Comparison of ENCODE assay signal across 24 cellular contexts in genomic region chrX:6718766-6719165, GRCh38.
DNase-seq lines count a peak whose midpoint lies in the region; ATAC-seq and TF ChIP-seq lines count a peak whose summit lies in the region.
"Had no signal": no experiment of that assay in that cellular context is flagged by ENCODE, and none has a peak within 500 bp of the region (broad histone marks: within the 10 kb centered on the region; RNA-seq: fewer than 3 reads in every experiment).

No MANE protein-coding gene starts in this region.

- H3K27ac ChIP-seq in left ventricle myocardium inferior (replicated peaks) = no peak overlapping the region
- H3K27ac ChIP-seq: C4-2B, foreskin keratinocyte, GM23248, prostate gland, sigmoid colon, tibial artery had no signal

- intact Hi-C loops in left ventricle myocardium inferior (cut with micrococcal nuclease) = no loop called here

- H3K9me3 ChIP-seq in left ventricle myocardium inferior (replicated peaks) = no peaks in the 10 kb centered on the region
- H3K9me3 ChIP-seq: prostate gland, sigmoid colon, SK-N-SH, tibial artery had no signal

- ATAC-seq in GM18873 (IDR thresholded peaks at IDR 0.05; ENCODE audit: low FRiP score, unreplicated experiment) (peak; percentile 85), GM21825 (IDR thresholded peaks at IDR 0.05; ENCODE audit: unreplicated experiment) (peak; percentile 69), HG03045 (IDR thresholded peaks at IDR 0.05; ENCODE audit: unreplicated experiment) (peak; percentile 59)
- ATAC-seq: effector memory CD8-positive, alpha-beta T cell; esophagus mucosa; foreskin keratinocyte; stimulated activated naive CD8-positive, alpha-beta T cell treated with anti-CD3 and anti-CD28 coated beads, Interleukin-15, amount 100 ng/mL, for 72 hours had no signal

- H3K4me3 ChIP-seq in left ventricle myocardium inferior = no peak overlapping the region
- H3K4me3 ChIP-seq: GM23248, prostate gland, sigmoid colon, tibial artery had no signal

- no peaks in the 10 kb centered on the region for H3K27me3 ChIP-seq in left ventricle myocardium inferior (ENCODE audit: low read depth)
- H3K27me3 ChIP-seq: foreskin keratinocyte, sigmoid colon, tibial artery had no signal

- no peak for TF ChIP-seq CTCF in left ventricle myocardium inferior (IDR thresholded peaks at IDR 0.05; ENCODE audit: borderline replicate concordance)

- DNase-seq in RPMI8226 (peak; percentile 82), left ventricle myocardium inferior (no peak), ureter (ENCODE audit: low spot score) (no peak)
- DNase-seq in activated T-cell treated with anti-CD3 and anti-CD28 coated beads, Interleukin-2, amount 50 U/mL, for 48 hours = no peak
- DNase-seq in stimulated activated CD4-positive, alpha-beta T cell treated with anti-CD3 and anti-CD28 coated beads, Interleukin-12 subunit alpha, Interleukin-12 subunit beta, amount 100 ng/mL, for 4 hours = no peak
- DNase-seq: activated CD4-positive, alpha-beta T cell treated with anti-CD3 and anti-CD28 coated beads, Interleukin-2, amount 50 U/mL, for 1 hour; effector memory CD8-positive, alpha-beta T cell; foreskin keratinocyte; GM23248; HFFc6; mesenchymal stem cell; NCI-H1048; NCI-H187 treated with DMSO at 0.1 percent for 48 hours; NCI-H69; sigmoid colon; SK-N-SH; stimulated activated naive CD8-positive, alpha-beta T cell treated with anti-CD3 and anti-CD28 coated beads, Interleukin-15, amount 100 ng/mL, for 72 hours; tibial artery had no signal

- no peaks in the 10 kb centered on the region for H3K36me3 ChIP-seq in left ventricle myocardium inferior
- H3K36me3 ChIP-seq: prostate gland, sigmoid colon, tibial artery had no signal

- H3K4me1 ChIP-seq in left ventricle myocardium inferior = no peaks in the 10 kb centered on the region
- H3K4me1 ChIP-seq: foreskin keratinocyte, prostate gland, sigmoid colon, tibial artery had no signal
